Comparison of ENCODE assay signal across 25 cellular contexts in genomic region chr20:60297649-60298048, GRCh38.
"Had no signal": no experiment of that assay in that cellular context is flagged by ENCODE, and none has a peak within 500 bp of the region (broad histone marks: within the 10 kb centered on the region; RNA-seq: fewer than 3 reads in every experiment).

No MANE protein-coding gene starts in this region.

- H3K9me3 ChIP-seq: adrenal gland, ascending aorta, ovary, psoas muscle had no signal

- ATAC-seq: activated CD4-positive, alpha-beta T cell treated with anti-CD3 and anti-CD28 coated beads for 36 hours; activated T-helper 17 cell treated with anti-CD3 and anti-CD28 coated beads, Interleukin-2, amount 50 U/mL, for 72 hours; esophagus mucosa; left ventricle myocardium superior; natural killer cell treated with Interleukin-12 subunit alpha and Interleukin-12 subunit beta and Interleukin-15 and Interleukin-18, amount 100 ng/mL, for 72 hours; psoas muscle; right cardiac atrium; WTC11 had no signal

- H3K27ac ChIP-seq: adrenal gland, ascending aorta, brain microvascular endothelial cell, hepatocyte, ovary, psoas muscle had no signal

- H3K4me3 ChIP-seq: adrenal gland, ascending aorta, hepatocyte, ovary, psoas muscle had no signal

- DNase-seq: activated CD4-positive, alpha-beta T cell treated with anti-CD3 and anti-CD28 coated beads for 36 hours; activated CD4-positive, alpha-beta T cell treated with anti-CD3 and anti-CD28 coated beads, Interleukin-2, amount 50 U/mL, for 4 hours; activated CD8-positive, alpha-beta memory T cell treated with anti-CD3 and anti-CD28 coated beads for 24 hours; activated CD8-positive, alpha-beta memory T cell treated with anti-CD3 and anti-CD28 coated beads, Interleukin-2, amount 50 U/mL, for 4 hours; activated T-cell treated with anti-CD3 and anti-CD28 coated beads, Interleukin-2, amount 50 U/mL, for 24 hours; adrenal gland; brain microvascular endothelial cell; caudate nucleus; dermis blood vessel endothelial cell; effector CD8-positive, alpha-beta T cell; glutamatergic neuron; immature natural killer cell; left ventricle myocardium superior; mammary epithelial cell; ovary; psoas muscle; right cardiac atrium; stimulated activated CD4-positive, alpha-beta T cell treated with anti-CD3 and anti-CD28 coated beads, Interleukin-4, amount 100 ng/mL, for 24 hours; stimulated activated naive CD4-positive, alpha-beta T cell treated with Interleukin-2 at 50 U/mL for 16 hours had no signal

- H3K27me3 ChIP-seq: adrenal gland, ascending aorta, brain microvascular endothelial cell, hepatocyte, ovary had no signal

- H3K36me3 ChIP-seq: adrenal gland, ascending aorta, brain microvascular endothelial cell, ovary had no signal

- H3K4me1 ChIP-seq: adrenal gland, ascending aorta, psoas muscle had no signal
